10 cellular contexts compared by ENCODE assay signal in the genomic region with DNA sequence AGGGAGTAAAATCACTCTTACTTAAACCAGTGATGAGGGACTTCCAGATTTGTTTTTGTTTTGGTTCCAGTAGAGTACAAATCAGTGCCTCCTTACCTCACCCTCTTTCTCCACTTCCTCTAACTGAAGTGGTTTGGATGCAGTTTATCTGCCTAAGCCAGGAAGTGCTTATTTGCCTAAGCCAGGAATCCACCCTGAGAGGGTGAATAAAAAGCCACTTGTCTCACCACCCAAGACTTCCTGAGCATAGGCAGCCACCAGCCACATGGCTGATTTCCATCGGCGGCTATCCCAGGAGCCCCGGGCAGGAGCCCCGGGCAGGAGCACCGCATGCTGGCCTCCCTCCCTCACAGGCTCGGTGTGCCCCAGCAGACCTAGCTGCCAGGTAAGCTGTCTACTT. TPM values are rescaled to one million over a fixed set of nuclear protein-coding genes. Genes with fewer than 3 reads are reported as not detected.
DNase-seq lines count a peak whose midpoint lies in the region; ATAC-seq and TF ChIP-seq lines count a peak whose summit lies in the region.
"Had no signal": no experiment of that assay in that cellular context is flagged by ENCODE, and none has a peak within 500 bp of the region (broad histone marks: within the 10 kb centered on the region; RNA-seq: fewer than 3 reads in every experiment).

No MANE protein-coding gene starts in this region.

- intact Hi-C loops in body of pancreas (cut with DNase I) = no loop called here

- WGBS in body of pancreas, 2 donors = 62 to 73% methylated on average over 6 of the region's 6 CpGs
- WGBS in trophoblast cell (ENCODE audit: extremely low coverage, insufficient coverage, insufficient read length) = no CpG with 5 or more reads among the region's 6 CpGs

- ATAC-seq in body of pancreas (peak; percentile 18), HG02798 (IDR thresholded peaks at IDR 0.05; ENCODE audit: poor library complexity, unreplicated experiment) (no peak)

- DNase-seq in NCI-H345 (lab: John Stamatoyannopoulos, UW) (peak; percentile 47), NCI-H345 treated with DMSO at 0.1 percent for 48 hours (lab: John Stamatoyannopoulos, UW; ENCODE audit: unreplicated experiment) (no peak), M059J (ENCODE audit: low read depth) (peak; percentile 87), body of pancreas (no peak), trophoblast cell (peak; percentile 86 to 92), NCI-H2171 (lab: John Stamatoyannopoulos, UW) (no peak), GDM1 (lab: John Stamatoyannopoulos, UW) (no peak)
- DNase-seq: stimulated activated CD4-positive, alpha-beta T cell treated with anti-CD3 and anti-CD28 coated beads, Interleukin-4, amount 100 ng/mL, for 24 hours had no signal

- TF ChIP-seq CTCF in body of pancreas (IDR thresholded peaks at IDR 0.05) = no peak

- H3K36me3 ChIP-seq in body of pancreas (replicated peaks in 1 of 2; ENCODE audit: insufficient read depth in 1 of 2, low read depth in 2 of 2) (no peaks in the 10 kb centered on the region), trophoblast cell (ENCODE audit: control insufficient read depth in 1 of 2, insufficient read depth in 2 of 2, low read length in 2 of 2) (no peaks in the 10 kb centered on the region)

- H3K23ac ChIP-seq in trophoblast cell (ENCODE audit: low read length) = no peak overlapping the region

- no peak overlapping the region for H2BK12ac ChIP-seq in trophoblast cell (ENCODE audit: low read length)

- H2AK5ac ChIP-seq in trophoblast cell (ENCODE audit: low read length) = no peak overlapping the region

- H3K9me3 ChIP-seq in body of pancreas (no peaks in the 10 kb centered on the region), trophoblast cell (ENCODE audit: insufficient read depth, low read depth, low read length) (no peaks in the 10 kb centered on the region)

- H3K4me2 ChIP-seq in trophoblast cell (ENCODE audit: low read length) = no peak overlapping the region

- no peak overlapping the region for H4K91ac ChIP-seq in trophoblast cell (ENCODE audit: low read depth, low read length)

- no peak overlapping the region for H2BK120ac ChIP-seq in trophoblast cell (ENCODE audit: insufficient read depth, low read length, poor library complexity)

- no peak overlapping the region for H3K4ac ChIP-seq in trophoblast cell (ENCODE audit: low read depth, low read length)

- TF ChIP-seq POLR2A in body of pancreas (IDR thresholded peaks at IDR 0.05) = no peak

- no peak overlapping the region for H2AFZ ChIP-seq in trophoblast cell (ENCODE audit: insufficient read depth, low read length, poor library complexity)

- H3K27ac ChIP-seq in body of pancreas (no peak overlapping the region), trophoblast cell (ENCODE audit: low read depth, low read length) (no peak overlapping the region)

- H3K4me3 ChIP-seq in body of pancreas (no peak overlapping the region), trophoblast cell (ENCODE audit: low read depth, low read length) (no peak overlapping the region)

- no peak overlapping the region for H3K14ac ChIP-seq in trophoblast cell (ENCODE audit: low read length)

- H4K12ac ChIP-seq in trophoblast cell (ENCODE audit: low read depth, low read length) = no peak overlapping the region

- H3K79me2 ChIP-seq in trophoblast cell (ENCODE audit: control insufficient read depth, insufficient read depth, low read length, poor library complexity) = no peaks in the 10 kb centered on the region

- no peak overlapping the region for H2BK5ac ChIP-seq in trophoblast cell (ENCODE audit: low read depth, low read length, poor library complexity)

- no peaks in the 10 kb centered on the region for H3K27me3 ChIP-seq in body of pancreas
- no peaks in the 10 kb centered on the region for H3K27me3 ChIP-seq in trophoblast cell (ENCODE audit: insufficient read depth, low read length)

- no peak overlapping the region for H3K18ac ChIP-seq in trophoblast cell (ENCODE audit: low read length)

- no peak overlapping the region for H4K8ac ChIP-seq in trophoblast cell (ENCODE audit: low read depth, low read length)

- peaks cover 4% of the 10 kb centered on the region for H3K79me1 ChIP-seq in trophoblast cell (ENCODE audit: low read length)

- no peak overlapping the region for H3K9ac ChIP-seq in trophoblast cell (ENCODE audit: low read length)

- peaks cover 21% of the 10 kb centered on the region for H3K4me1 ChIP-seq in body of pancreas
- peaks cover 11 to 13% of the 10 kb centered on the region in 2 experiments for H3K4me1 ChIP-seq in trophoblast cell (ENCODE audit: control insufficient read depth in 1 of 2, insufficient read depth in 2 of 2, low read length in 2 of 2)

RNA-seq across cellular contexts. Expression of a gene that starts 12.0 kb away (rescaled TPM):
- total RNA-seq in M059J (2014; rRNA removed; shearing (Covaris generic)) = 65.9 and 92.0 TPM in 2 replicates
- 10 to 100 TPM; 21.0 to 28.0 TPM for total RNA-seq in body of pancreas
- 6.9 TPM in 2 replicates for polyA plus RNA-seq in trophoblast cell (2013)

RNA-seq across cellular contexts. Expression of a gene that starts 45.7 kb away (rescaled TPM):
- 1.5 and 2.7 TPM in 2 replicates for total RNA-seq in M059J (2014; rRNA removed; shearing (Covaris generic))
- total RNA-seq in body of pancreas = not detected
- not detected in 2 replicates for polyA plus RNA-seq in trophoblast cell (2013)
- total RNA-seq: T-helper 2 cell treated with Interferon-gamma antibody and Interleukin-4, amounts not matched to agents 100 ng/mL and 5 ng/mL, for 36 hours had no signal

Comparison
In these comparisons a context has a peak if more than half of its experiments do, and no peak if none do; other contexts are left out.
1. DNase-seq: peak in NCI-H345 (single experiment), M059J (single experiment) and trophoblast cell (2 of 2); none in NCI-H345 treated with DMSO at 0.1 percent for 48 hours (single experiment), body of pancreas (0 of 4), NCI-H2171 (single experiment) and GDM1 (single experiment).